15 cellular contexts compared by ENCODE assay signal in the genomic region with DNA sequence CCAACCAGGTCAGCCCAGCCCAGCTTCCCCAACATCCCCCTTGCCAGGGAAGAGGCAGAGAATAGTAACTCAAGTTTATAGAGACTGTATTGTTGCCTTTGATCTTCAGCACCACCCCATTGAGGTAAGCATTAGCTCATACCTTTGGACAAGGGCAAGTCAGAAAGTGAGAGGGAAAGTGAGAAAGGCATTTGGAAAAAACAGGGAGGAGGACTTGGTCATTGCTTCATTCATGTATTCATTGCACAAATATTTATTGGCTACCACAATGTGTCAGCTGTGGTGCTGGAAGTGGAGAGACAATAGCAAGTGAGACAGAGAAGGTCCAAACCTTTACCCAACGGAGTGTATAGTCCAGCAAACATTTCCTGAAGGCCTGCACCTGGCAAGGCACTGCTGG.
DNase-seq lines count a peak whose midpoint lies in the region; ATAC-seq and TF ChIP-seq lines count a peak whose summit lies in the region.
"Had no signal": no experiment of that assay in that cellular context is flagged by ENCODE, and none has a peak within 500 bp of the region (broad histone marks: within the 10 kb centered on the region; RNA-seq: fewer than 3 reads in every experiment).

No MANE protein-coding gene starts in this region.

- H3K27ac ChIP-seq in esophagus squamous epithelium: no peak overlapping the region
- H3K27ac ChIP-seq in gastroesophageal sphincter: no peak overlapping the region
- H3K27ac ChIP-seq: BLaER1, tibial artery had no signal

- peaks cover 3% of the 10 kb centered on the region for H3K27me3 Mint-ChIP-seq in HFFc6 (ENCODE audit: insufficient read depth)

- peak overlapping the region; percentile 20; the same call in 1 of the 2 replicates for H3K4me3 Mint-ChIP-seq in HFFc6
- H3K4me3 Mint-ChIP-seq: nephron had no signal

- POLR2A ChIA-PET in AG04449 (lab: Yijun Ruan, JAX): no interaction called here

- H3K9me3 ChIP-seq in adipocyte (ENCODE audit: control insufficient read depth, low read length): no peaks in the 10 kb centered on the region
- no peaks in the 10 kb centered on the region for H3K9me3 ChIP-seq in esophagus squamous epithelium
- H3K9me3 ChIP-seq in gastroesophageal sphincter: no peaks in the 10 kb centered on the region
- H3K9me3 ChIP-seq: BLaER1, tibial artery had no signal

- H3K4me3 ChIP-seq in AG04449 (ENCODE audit: low read depth, low read length) (no peak overlapping the region), adipocyte (ENCODE audit: low read length) (no peak overlapping the region), esophagus squamous epithelium (no peak overlapping the region), gastroesophageal sphincter (no peak overlapping the region)
- H3K4me3 ChIP-seq: BLaER1, tibial artery had no signal

- TF ChIP-seq CTCF in AG04449 (IDR thresholded peaks at IDR 0.05; ENCODE audit: insufficient read depth, low read length, missing control alignments) (no peak), HFFc6 (IDR thresholded peaks at IDR 0.05) (no peak), esophagus squamous epithelium (IDR thresholded peaks at IDR 0.05) (no peak), gastroesophageal sphincter (IDR thresholded peaks at IDR 0.05) (no peak)

- ATAC-seq in GM18870 (IDR thresholded peaks at IDR 0.05; ENCODE audit: unreplicated experiment): no peak
- ATAC-seq in gastroesophageal sphincter: no peak

- H3K4me1 ChIP-seq in adipocyte (ENCODE audit: control insufficient read depth, insufficient read depth, low read length): peaks cover 12% of the 10 kb centered on the region
- peaks cover 0 to 13% (median 0%) of the 10 kb centered on the region in 3 donors for H3K4me1 ChIP-seq in esophagus squamous epithelium
- no peaks in the 10 kb centered on the region for H3K4me1 ChIP-seq in gastroesophageal sphincter
- H3K4me1 ChIP-seq: tibial artery had no signal

- H3K27me3 ChIP-seq in adipocyte (replicated peaks; ENCODE audit: control insufficient read depth, insufficient read depth, low read length) (no peaks in the 10 kb centered on the region), esophagus squamous epithelium (no peaks in the 10 kb centered on the region), gastroesophageal sphincter (no peaks in the 10 kb centered on the region)
- H3K27me3 ChIP-seq: BLaER1, tibial artery had no signal

- TF ChIP-seq POLR2A in esophagus squamous epithelium (IDR thresholded peaks at IDR 0.05): no peak
- TF ChIP-seq POLR2A in gastroesophageal sphincter (IDR thresholded peaks at IDR 0.05): no peak

- CTCF ChIA-PET in AG04449 (lab: Yijun Ruan, JAX): interaction anchor here (1.2 kb wide), 1 partner anchor 12 kb away, joined by 3 read pairs; no protein-coding TSS in a partner anchor

- 46 to 50% methylated on average over 1 of the region's 1 CpG for WGBS in esophagus squamous epithelium, 2 donors
- WGBS in gastroesophageal sphincter (ENCODE audit: low coverage in 1 of 2), 2 donors: 36% methylated on average over 1 of the region's 1 CpG; no CpG with 5 or more reads in 1 of the 2 donors

- no peak overlapping the region for H3K9ac ChIP-seq in adipocyte (ENCODE audit: low read length)
- H3K9ac ChIP-seq: BLaER1 had no signal

- no peaks in the 10 kb centered on the region for H3K9me3 Mint-ChIP-seq in HFFc6
- H3K9me3 Mint-ChIP-seq: nephron had no signal

- H3K36me3 ChIP-seq in adipocyte (ENCODE audit: control insufficient read depth, insufficient read depth, low read length, severe bottlenecking) (no peaks in the 10 kb centered on the region), esophagus squamous epithelium (no peaks in the 10 kb centered on the region), gastroesophageal sphincter (no peaks in the 10 kb centered on the region)
- H3K36me3 ChIP-seq: BLaER1, tibial artery had no signal

- peaks cover 24% of the 10 kb centered on the region for H3K4me1 Mint-ChIP-seq in HFFc6 (ENCODE audit: low read depth)
- H3K4me1 Mint-ChIP-seq: nephron had no signal

- H3K36me3 Mint-ChIP-seq in HFFc6 (ENCODE audit: low read depth): peaks cover 9% of the 10 kb centered on the region; the same call in 1 of the 2 replicates

- peak; percentile 31 for DNase-seq in AG04449 (ENCODE audit: low read depth, low spot score)
- DNase-seq in HFFc6: peak; percentile 88
- peak; percentile 69 for DNase-seq in adipocyte (ENCODE audit: low read depth)
- peak; percentile 68 for DNase-seq in hepatic stellate cell (ENCODE audit: low spot score)
- DNase-seq in activated CD8-positive, alpha-beta memory T cell treated with anti-CD3 and anti-CD28 coated beads for 24 hours: no peak
- no peak for DNase-seq in esophagus squamous epithelium (lab: John Stamatoyannopoulos, UW)
- DNase-seq: amygdala, islet precursor cell, NCI-H2081, small intestine, tibial artery had no signal

- no peak for TF ChIP-seq EP300 in gastroesophageal sphincter (IDR thresholded peaks at IDR 0.05)

- intact Hi-C loops in esophagus squamous epithelium (cut with DNase I): no loop called here

- no peak overlapping the region for H3K27ac Mint-ChIP-seq in HFFc6
- H3K27ac Mint-ChIP-seq: nephron had no signal

Comparison
In these comparisons a context has a peak if more than half of its experiments do, and no peak if none do; other contexts are left out.
1. DNase-seq: peak in AG04449 (single experiment), HFFc6 (single experiment), adipocyte (single experiment) and hepatic stellate cell (single experiment); none in activated CD8-positive, alpha-beta memory T cell treated with anti-CD3 and anti-CD28 coated beads for 24 hours (single experiment) and esophagus squamous epithelium (single experiment).